Comparison of ENCODE assay signal across 30 cellular contexts in the genomic region with DNA sequence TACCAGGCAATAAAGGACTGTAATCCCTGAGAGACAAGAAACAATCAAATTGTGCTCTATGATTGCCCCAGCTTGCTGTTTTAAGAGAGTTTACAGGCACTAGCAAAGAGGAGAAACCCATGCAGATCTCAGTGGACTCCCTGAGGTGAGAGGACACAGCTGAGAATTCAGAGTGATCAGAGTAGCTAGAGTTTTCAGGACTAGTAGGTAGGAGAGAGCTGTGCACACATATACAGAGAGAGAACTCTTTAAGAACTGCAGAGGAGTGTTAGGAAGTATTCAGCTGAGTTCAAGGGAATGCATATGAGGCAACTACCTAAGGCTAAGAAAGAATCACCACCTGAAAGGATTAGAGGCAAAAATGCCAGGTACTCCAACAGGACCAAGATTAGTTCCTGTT.
"Had no signal": no experiment of that assay in that cellular context is flagged by ENCODE, and none has a peak within 500 bp of the region (broad histone marks: within the 10 kb centered on the region; RNA-seq: fewer than 3 reads in every experiment).

No MANE protein-coding gene starts in this region.

- H3K4me1 Mint-ChIP-seq: activated CD4-positive, alpha-beta memory T cell treated with anti-CD3 and anti-CD28 coated beads, Interleukin-2, amount 10 ng/mL, durations not matched to agents 7 days and 5 days; activated CD4-positive, alpha-beta T cell treated with anti-CD3 and anti-CD28 coated beads, Interleukin-2, amount 10 ng/mL, durations not matched to agents 7 days and 5 days; activated naive CD4-positive, alpha-beta T cell treated with anti-CD3 and anti-CD28 coated beads, Interleukin-2, amount 10 ng/mL, durations not matched to agents 7 days and 5 days; activated naive CD8-positive, alpha-beta T cell treated with anti-CD3 and anti-CD28 coated beads, Interleukin-2, amount 10 ng/mL, durations not matched to agents 7 days and 5 days; brain; T-cell; T-helper 17 cell had no signal

- H3K27me3 ChIP-seq: ascending aorta, breast epithelium, cardiac muscle cell, colonic mucosa, esophagus squamous epithelium, gastroesophageal sphincter had no signal

- H3K4me1 ChIP-seq: ascending aorta, breast epithelium, colonic mucosa, esophagus squamous epithelium, gastroesophageal sphincter had no signal

- H3K27ac Mint-ChIP-seq: activated CD4-positive, alpha-beta memory T cell treated with anti-CD3 and anti-CD28 coated beads, Interleukin-2, amount 10 ng/mL, durations not matched to agents 7 days and 5 days; activated CD4-positive, alpha-beta T cell treated with anti-CD3 and anti-CD28 coated beads, Interleukin-2, amount 10 ng/mL, durations not matched to agents 7 days and 5 days; activated naive CD4-positive, alpha-beta T cell treated with anti-CD3 and anti-CD28 coated beads, Interleukin-2, amount 10 ng/mL, durations not matched to agents 7 days and 5 days; activated naive CD4-positive, alpha-beta T cell treated with anti-CD3 and anti-CD28 coated beads, Interleukin-2, amount 50 U/mL, for 72 hours; activated naive CD8-positive, alpha-beta T cell treated with anti-CD3 and anti-CD28 coated beads, Interleukin-2, amount 10 ng/mL, durations not matched to agents 7 days and 5 days; activated T-cell treated with anti-CD3 and anti-CD28 coated beads, Interleukin-2, amount 50 U/mL, for 24 hours; activated T-cell treated with anti-CD3 and anti-CD28 coated beads, Interleukin-2, amount 50 U/mL, for 72 hours; brain; T-cell; T-helper 17 cell; T-helper 2 cell treated with Interferon-gamma antibody and Interleukin-4, amounts not matched to agents 5 μg/mL and 100 μg/mL, for 36 hours had no signal

- H3K27ac ChIP-seq: ascending aorta, breast epithelium, cardiac muscle cell, colonic mucosa, epithelial cell of prostate, esophagus squamous epithelium, gastroesophageal sphincter had no signal

- H3K4me3 Mint-ChIP-seq: activated CD4-positive, alpha-beta memory T cell treated with anti-CD3 and anti-CD28 coated beads, Interleukin-2, amount 10 ng/mL, durations not matched to agents 7 days and 5 days; activated CD4-positive, alpha-beta T cell treated with anti-CD3 and anti-CD28 coated beads, Interleukin-2, amount 10 ng/mL, durations not matched to agents 7 days and 5 days; activated naive CD4-positive, alpha-beta T cell treated with anti-CD3 and anti-CD28 coated beads, Interleukin-2, amount 10 ng/mL, durations not matched to agents 7 days and 5 days; activated naive CD8-positive, alpha-beta T cell treated with anti-CD3 and anti-CD28 coated beads, Interleukin-2, amount 10 ng/mL, durations not matched to agents 7 days and 5 days; activated T-cell treated with anti-CD3 and anti-CD28 coated beads, Interleukin-2, amount 50 U/mL, for 24 hours; activated T-cell treated with anti-CD3 and anti-CD28 coated beads, Interleukin-2, amount 50 U/mL, for 72 hours; brain; T-cell; T-helper 17 cell; T-helper 2 cell treated with Interferon-gamma antibody and Interleukin-4, amounts not matched to agents 5 μg/mL and 100 μg/mL, for 36 hours had no signal

- DNase-seq: activated CD4-positive, alpha-beta memory T cell treated with anti-CD3 and anti-CD28 coated beads, Interleukin-2, amount 10 ng/mL, durations not matched to agents 7 days and 5 days; activated CD4-positive, alpha-beta T cell treated with anti-CD3 and anti-CD28 coated beads for 1 hour; activated CD4-positive, alpha-beta T cell treated with anti-CD3 and anti-CD28 coated beads for 4 hours; activated CD4-positive, alpha-beta T cell treated with anti-CD3 and anti-CD28 coated beads, Interleukin-2, amount 10 ng/mL, durations not matched to agents 7 days and 5 days; activated CD4-positive, alpha-beta T cell treated with anti-CD3 and anti-CD28 coated beads, Interleukin-2, amount 50 U/mL, for 4 hours; activated CD8-positive, alpha-beta memory T cell treated with anti-CD3 and anti-CD28 coated beads, Interleukin-2, amount 50 U/mL, for 48 hours; activated gamma-delta T cell; activated naive CD4-positive, alpha-beta T cell; activated naive CD4-positive, alpha-beta T cell treated with anti-CD3 and anti-CD28 coated beads, Interleukin-2, amount 10 ng/mL, durations not matched to agents 7 days and 5 days; activated naive CD8-positive, alpha-beta T cell treated with anti-CD3 and anti-CD28 coated beads, Interleukin-2, amount 10 ng/mL, durations not matched to agents 7 days and 5 days; activated T-cell treated with anti-CD3 and anti-CD28 coated beads for 4 hours; activated T-cell treated with anti-CD3 and anti-CD28 coated beads, Interleukin-2, amount 50 U/mL, for 24 hours; activated T-cell treated with anti-CD3 and anti-CD28 coated beads, Interleukin-2, amount 50 U/mL, for 72 hours; central memory CD4-positive, alpha-beta T cell; cerebellar nuclear complex; colonic mucosa; effector CD8-positive, alpha-beta T cell; esophagus squamous epithelium; foreskin melanocyte; T-cell; T-helper 17 cell; T1000 had no signal

- H3K27me3 Mint-ChIP-seq: activated CD4-positive, alpha-beta memory T cell treated with anti-CD3 and anti-CD28 coated beads, Interleukin-2, amount 10 ng/mL, durations not matched to agents 7 days and 5 days; activated CD4-positive, alpha-beta T cell treated with anti-CD3 and anti-CD28 coated beads, Interleukin-2, amount 10 ng/mL, durations not matched to agents 7 days and 5 days; activated naive CD4-positive, alpha-beta T cell treated with anti-CD3 and anti-CD28 coated beads, Interleukin-2, amount 10 ng/mL, durations not matched to agents 7 days and 5 days; activated naive CD8-positive, alpha-beta T cell treated with anti-CD3 and anti-CD28 coated beads, Interleukin-2, amount 10 ng/mL, durations not matched to agents 7 days and 5 days; activated T-cell treated with anti-CD3 and anti-CD28 coated beads, Interleukin-2, amount 50 U/mL, for 24 hours; T-cell; T-helper 17 cell had no signal

- H3K4me3 ChIP-seq: ascending aorta, breast epithelium, cardiac muscle cell, colonic mucosa, esophagus squamous epithelium, gastroesophageal sphincter had no signal

- H3K9me3 ChIP-seq: ascending aorta, breast epithelium, colonic mucosa, gastroesophageal sphincter had no signal

- H3K36me3 ChIP-seq: ascending aorta, breast epithelium, cardiac muscle cell, colonic mucosa, esophagus squamous epithelium, gastroesophageal sphincter had no signal

- H3K36me3 Mint-ChIP-seq: activated naive CD4-positive, alpha-beta T cell treated with anti-CD3 and anti-CD28 coated beads, Interleukin-2, amount 10 ng/mL, durations not matched to agents 7 days and 5 days; activated naive CD8-positive, alpha-beta T cell treated with anti-CD3 and anti-CD28 coated beads, Interleukin-2, amount 10 ng/mL, durations not matched to agents 7 days and 5 days; brain; T-cell had no signal
